In the genomic region with DNA sequence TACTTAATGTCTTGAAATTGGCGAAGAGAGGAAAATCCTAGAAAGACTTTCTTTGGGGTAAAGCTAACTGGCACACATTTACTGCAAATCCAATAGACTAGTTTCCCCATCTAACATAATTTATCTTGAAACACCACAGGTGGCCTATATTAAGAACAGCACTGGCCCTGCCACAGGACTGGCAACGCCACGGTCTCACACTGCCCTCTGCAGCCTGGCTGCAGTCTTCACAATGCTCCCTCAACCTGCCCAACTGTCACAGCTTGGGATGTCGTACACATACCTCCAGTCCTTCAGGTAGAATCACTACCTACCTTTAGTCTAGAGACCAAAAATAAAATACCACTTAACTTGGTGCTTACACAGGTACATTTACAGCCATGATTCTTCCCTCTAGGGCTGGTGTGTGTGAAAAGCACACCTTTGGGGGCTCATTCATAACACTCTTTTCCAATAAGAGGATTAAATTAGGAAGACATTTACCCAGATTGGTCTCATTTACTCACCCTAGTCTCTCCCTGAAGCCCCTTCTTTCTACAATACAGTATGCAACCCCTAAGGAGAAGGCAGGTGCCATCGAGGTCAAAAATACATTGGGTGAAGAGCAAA, we compare ENCODE assay signal across 9 cellular contexts.
DNase-seq lines count a peak whose midpoint lies in the region; ATAC-seq and TF ChIP-seq lines count a peak whose summit lies in the region.
"Had no signal": no experiment of that assay in that cellular context is flagged by ENCODE, and none has a peak within 500 bp of the region (broad histone marks: within the 10 kb centered on the region; RNA-seq: fewer than 3 reads in every experiment).

No MANE protein-coding gene starts in this region.

- H3K36me3 ChIP-seq in HEK293 (ENCODE audit: control insufficient read depth in 2 of 2, insufficient read depth in 1 of 2, low read length in 2 of 2) (no peaks in the 10 kb centered on the region), WERI-Rb-1 (no peaks in the 10 kb centered on the region), neural cell (ENCODE audit: insufficient read depth, low read length) (no peaks in the 10 kb centered on the region)

- H3K27ac ChIP-seq in HEK293 (ENCODE audit: extremely low read depth, low read depth, low read length) (no peak overlapping the region), WERI-Rb-1 (no peak overlapping the region), neural cell (ENCODE audit: low read length) (no peak overlapping the region)

- no peaks in the 10 kb centered on the region for H3K9me2 ChIP-seq in neural cell (ENCODE audit: insufficient read depth, low read length)

- CTCF ChIA-PET in HEK293 (lab: Yijun Ruan, JAX) = interaction anchor here (0.6 to 2.8 kb wide), 16 partner anchors 18 to 1921 kb away, joined by 3 to 27 read pairs (median 4); no protein-coding TSS in a partner anchor

- ATAC-seq in activated T-cell treated with anti-CD3 and anti-CD28 coated beads, Interleukin-2, amount 50 U/mL, for 4 hours = no peak
- ATAC-seq in HG03095 (IDR thresholded peaks at IDR 0.05; ENCODE audit: unreplicated experiment) = no peak

- no peak overlapping the region for H3K4me2 ChIP-seq in neural cell (ENCODE audit: low read length)

- H2AFZ ChIP-seq in neural cell (ENCODE audit: low read depth, low read length) = no peak overlapping the region

- no peak for TF ChIP-seq EP300 in neural cell (conservative IDR thresholded peaks at IDR 0.05; ENCODE audit: poor library complexity, severe bottlenecking)

- TF ChIP-seq CTCF in HEK293 (tag by site-specific recombination; IDR thresholded peaks at IDR 0.05) (peak; percentile 91), WERI-Rb-1 (IDR thresholded peaks at IDR 0.05; ENCODE audit: low read depth, low read length) (peak; percentile 83), fibroblast of the aortic adventitia (IDR thresholded peaks at IDR 0.05; ENCODE audit: insufficient read depth, low read length) (peak; percentile 87), neural cell (IDR thresholded peaks at IDR 0.05; ENCODE audit: poor library complexity, severe bottlenecking) (peak; percentile 75)

- H3K4me3 Mint-ChIP-seq in activated T-cell treated with anti-CD3 and anti-CD28 coated beads, Interleukin-2, amount 50 U/mL, for 24 hours = no peak overlapping the region
- H3K4me3 Mint-ChIP-seq in activated T-cell treated with anti-CD3 and anti-CD28 coated beads, Interleukin-2, amount 50 U/mL, for 4 hours = no peak overlapping the region
- H3K4me3 Mint-ChIP-seq: dendritic cell treated with granulocyte-macrophage colony-stimulating factor and Interleukin-4, amounts not matched to agents 40 ng/mL and 50 ng/mL, for 4 days had no signal

- peaks cover 2% of the 10 kb centered on the region for H3K4me1 ChIP-seq in HEK293 (ENCODE audit: control insufficient read depth, insufficient read depth, low read length)

- POLR2A ChIA-PET in HEK293 (lab: Yijun Ruan, JAX) = no interaction called here

- no peaks in the 10 kb centered on the region for H3K9me3 Mint-ChIP-seq in activated T-cell treated with anti-CD3 and anti-CD28 coated beads, Interleukin-2, amount 50 U/mL, for 24 hours
- no peaks in the 10 kb centered on the region for H3K9me3 Mint-ChIP-seq in activated T-cell treated with anti-CD3 and anti-CD28 coated beads, Interleukin-2, amount 50 U/mL, for 4 hours
- H3K9me3 Mint-ChIP-seq: dendritic cell treated with granulocyte-macrophage colony-stimulating factor and Interleukin-4, amounts not matched to agents 40 ng/mL and 50 ng/mL, for 4 days had no signal

- TF ChIP-seq RAD21 in neural cell (conservative IDR thresholded peaks at IDR 0.05) = peak; percentile 82

- no peaks in the 10 kb centered on the region for H4K20me1 ChIP-seq in neural cell (ENCODE audit: insufficient read depth)

- no peaks in the 10 kb centered on the region for H3K79me2 ChIP-seq in neural cell (replicated peaks; ENCODE audit: insufficient read depth, low read length)

- H3K27me3 Mint-ChIP-seq in activated T-cell treated with anti-CD3 and anti-CD28 coated beads, Interleukin-2, amount 50 U/mL, for 24 hours = peaks cover 8% of the 10 kb centered on the region
- peaks cover 8% of the 10 kb centered on the region for H3K27me3 Mint-ChIP-seq in activated T-cell treated with anti-CD3 and anti-CD28 coated beads, Interleukin-2, amount 50 U/mL, for 4 hours (ENCODE audit: low read depth)

- H3K9me3 ChIP-seq in HEK293 (ENCODE audit: control insufficient read depth, insufficient read depth, low read depth, low read length) (no peaks in the 10 kb centered on the region), WERI-Rb-1 (ENCODE audit: severe bottlenecking) (no peaks in the 10 kb centered on the region), neural cell (ENCODE audit: low read length) (no peaks in the 10 kb centered on the region)

- H3K9ac ChIP-seq in neural cell (ENCODE audit: low read length) = no peak overlapping the region

- H3K4me3 ChIP-seq in HEK293 (ENCODE audit: low read depth, low read length) (no peak overlapping the region), WERI-Rb-1 (ENCODE audit: low read depth, low read length) (no peak overlapping the region), fibroblast of the aortic adventitia (ENCODE audit: low read depth, low read length) (no peak overlapping the region), neural cell (ENCODE audit: low read length) (no peak overlapping the region)

- peak; percentile 28 for DNase-seq in activated T-cell treated with anti-CD3 and anti-CD28 coated beads, Interleukin-2, amount 50 U/mL, for 24 hours
- DNase-seq in activated T-cell treated with anti-CD3 and anti-CD28 coated beads, Interleukin-2, amount 50 U/mL, for 4 hours = no peak
- peak; percentile 4 for DNase-seq in NCI-H146 treated with DMSO at 0.1 percent for 48 hours (lab: John Stamatoyannopoulos, UW; ENCODE audit: unreplicated experiment)
- peak; percentile 68 for DNase-seq in WERI-Rb-1
- DNase-seq in fibroblast of the aortic adventitia (ENCODE audit: low read depth) = peak; percentile 81

- no peaks in the 10 kb centered on the region for H3F3A ChIP-seq in neural cell (ENCODE audit: insufficient read depth, low read length, poor library complexity, severe bottlenecking)

- H3K27me3 ChIP-seq in WERI-Rb-1 (ENCODE audit: insufficient read depth, low read depth, severe bottlenecking) (peaks cover 70% of the 10 kb centered on the region), neural cell (ENCODE audit: insufficient read depth, low read depth, low read length) (no peaks in the 10 kb centered on the region)

- no peak overlapping the region for H3K27ac Mint-ChIP-seq in activated T-cell treated with anti-CD3 and anti-CD28 coated beads, Interleukin-2, amount 50 U/mL, for 24 hours
- H3K27ac Mint-ChIP-seq: dendritic cell treated with granulocyte-macrophage colony-stimulating factor and Interleukin-4, amounts not matched to agents 40 ng/mL and 50 ng/mL, for 4 days had no signal

- no peaks in the 10 kb centered on the region for H3K4me1 Mint-ChIP-seq in activated T-cell treated with anti-CD3 and anti-CD28 coated beads, Interleukin-2, amount 50 U/mL, for 24 hours (ENCODE audit: low read depth)
- H3K4me1 Mint-ChIP-seq in activated T-cell treated with anti-CD3 and anti-CD28 coated beads, Interleukin-2, amount 50 U/mL, for 4 hours (ENCODE audit: low read depth) = no peaks in the 10 kb centered on the region

- no peaks in the 10 kb centered on the region for H3K36me3 Mint-ChIP-seq in activated T-cell treated with anti-CD3 and anti-CD28 coated beads, Interleukin-2, amount 50 U/mL, for 24 hours (ENCODE audit: low read depth)
- H3K36me3 Mint-ChIP-seq in activated T-cell treated with anti-CD3 and anti-CD28 coated beads, Interleukin-2, amount 50 U/mL, for 4 hours (ENCODE audit: insufficient read depth) = no peaks in the 10 kb centered on the region

TF ChIP-seq in HEK293, 187 proteins besides CTCF, POLR2A, EP300 and RAD21:
- TF ChIP-seq ZNF266 (tag by site-specific recombination; IDR thresholded peaks at IDR 0.05; ENCODE audit: low read depth) = no peak
- TF ChIP-seq ZBTB17 (tag by site-specific recombination; IDR thresholded peaks at IDR 0.05) = peak; percentile 26; the same call in 1 of the 2 replicates
- peak; percentile 88 for TF ChIP-seq ZNF654 (tag by site-specific recombination; IDR thresholded peaks at IDR 0.05; ENCODE audit: low read depth)
- TF ChIP-seq FEZF1 (tag by site-specific recombination; IDR thresholded peaks at IDR 0.05) = no peak
- TF ChIP-seq SCRT2 (tag by site-specific recombination; IDR thresholded peaks at IDR 0.05) = peak; percentile 92
- peak; percentile 82 for TF ChIP-seq SCRT1 (tag by site-specific recombination; IDR thresholded peaks at IDR 0.05; ENCODE audit: borderline replicate concordance)
- TF ChIP-seq GLIS1 (tag by site-specific recombination; IDR thresholded peaks at IDR 0.05) = peak; percentile 24; the same call in 1 of the 2 replicates

TF ChIP-seq in neural cell, 6 proteins besides CTCF, POLR2A, EP300 and RAD21:
- TF ChIP-seq SMC3 (conservative IDR thresholded peaks at IDR 0.05; ENCODE audit: poor library complexity) (peak; percentile 78), TAF1 (IDR thresholded peaks at IDR 0.05; ENCODE audit: low read depth) (no peak), EZH2 (IDR thresholded peaks at IDR 0.05; ENCODE audit: borderline replicate concordance, insufficient read depth, low read length, poor library complexity, severe bottlenecking) (no peak)
